Comparison of ENCODE assay signal across 13 cellular contexts in the genomic region with DNA sequence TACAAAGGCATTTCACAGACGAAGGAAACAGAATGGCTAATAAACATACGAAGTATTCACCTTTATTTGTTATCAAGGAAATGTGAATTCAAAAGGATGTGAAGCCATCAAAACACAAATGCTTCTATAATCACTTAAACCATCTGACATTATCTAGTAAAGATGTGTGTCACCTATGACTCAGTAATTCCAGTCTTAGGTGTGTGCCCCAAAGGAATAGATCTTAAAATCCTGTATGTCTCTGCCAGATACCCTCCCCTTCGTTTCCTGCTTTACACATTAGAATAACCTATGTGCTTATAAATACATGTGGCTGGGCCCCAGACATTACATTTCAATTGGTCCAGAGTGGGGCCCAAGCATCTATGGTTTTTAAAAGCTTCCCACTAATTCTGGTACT. TPM values are rescaled to one million over a fixed set of nuclear protein-coding genes. Genes with fewer than 3 reads are reported as not detected.
DNase-seq lines count a peak whose midpoint lies in the region; ATAC-seq and TF ChIP-seq lines count a peak whose summit lies in the region.
"Had no signal": no experiment of that assay in that cellular context is flagged by ENCODE, and none has a peak within 500 bp of the region (broad histone marks: within the 10 kb centered on the region; RNA-seq: fewer than 3 reads in every experiment).

No MANE protein-coding gene starts in this region.

- H2AK5ac ChIP-seq in mesendoderm (ENCODE audit: low read length), result no peak overlapping the region

- H3K4ac ChIP-seq in mesendoderm (ENCODE audit: low read depth, low read length), result no peak overlapping the region

- no peaks in the 10 kb centered on the region for H3K79me1 ChIP-seq in mesendoderm (ENCODE audit: low read length)

- no peak overlapping the region for H3K27ac ChIP-seq in mesendoderm (ENCODE audit: low read depth, low read length)

- H3K4me1 ChIP-seq in mesendoderm (ENCODE audit: control insufficient read depth, low read depth, low read length), result no peaks in the 10 kb centered on the region

- H3K4me2 ChIP-seq in mesendoderm (ENCODE audit: low read length), result no peak overlapping the region

- no peaks in the 10 kb centered on the region for H3K9me3 Mint-ChIP-seq in activated T-helper 2 cell treated with anti-CD3 and anti-CD28 coated beads, Interferon-gamma antibody, Interleukin-2, Interleukin-4, amounts not matched to agents 10 μg/mL and 5 μg/mL and 100 μg/mL, durations not matched to agents 14 hours and 24 hours and 36 hours
- peaks cover 4% of the 10 kb centered on the region for H3K9me3 Mint-ChIP-seq in osteocyte (ENCODE audit: unreplicated experiment)

- H3K79me2 ChIP-seq in mesendoderm (ENCODE audit: control insufficient read depth, insufficient read depth, low read length), result no peaks in the 10 kb centered on the region

- H3K23ac ChIP-seq in mesendoderm (ENCODE audit: low read length), result no peak overlapping the region

- H2BK5ac ChIP-seq in mesendoderm (ENCODE audit: low read length), result no peak overlapping the region

- H3K27ac Mint-ChIP-seq in activated T-helper 2 cell treated with anti-CD3 and anti-CD28 coated beads, Interferon-gamma antibody, Interleukin-2, Interleukin-4, amounts not matched to agents 10 μg/mL and 5 μg/mL and 100 μg/mL, durations not matched to agents 14 hours and 24 hours and 36 hours, result peak overlapping the region; percentile 46
- no peak overlapping the region for H3K27ac Mint-ChIP-seq in osteocyte (ENCODE audit: unreplicated experiment)

- no peak overlapping the region for H4K8ac ChIP-seq in mesendoderm (ENCODE audit: low read depth, low read length)

- H3K56ac ChIP-seq in mesendoderm (ENCODE audit: low read length), result no peak overlapping the region

- H3K18ac ChIP-seq in mesendoderm (ENCODE audit: low read length), result no peak overlapping the region

- no peaks in the 10 kb centered on the region for H3K27me3 ChIP-seq in mesendoderm (ENCODE audit: insufficient read depth, low read length, poor library complexity)

- H3K4me3 Mint-ChIP-seq in activated T-helper 2 cell treated with anti-CD3 and anti-CD28 coated beads, Interferon-gamma antibody, Interleukin-2, Interleukin-4, amounts not matched to agents 10 μg/mL and 5 μg/mL and 100 μg/mL, durations not matched to agents 14 hours and 24 hours and 36 hours (ENCODE audit: low read depth), result no peak overlapping the region
- no peak overlapping the region for H3K4me3 Mint-ChIP-seq in osteocyte (ENCODE audit: unreplicated experiment)

- peak; percentile 5 to 11 for DNase-seq in activated CD4-positive, alpha-beta T cell treated with anti-CD3 and anti-CD28 coated beads for 4 hours
- DNase-seq in activated CD4-positive, alpha-beta T cell treated with anti-CD3 and anti-CD28 coated beads, Interleukin-2, amount 50 U/mL, for 4 hours, result no peak
- DNase-seq in HS-5 (ENCODE audit: low read depth) (peak; percentile 41), mesendoderm (peak; percentile 38), GOT3 (lab: John Stamatoyannopoulos, UW) (no peak), osteocyte (ENCODE audit: extremely low spot score, unreplicated experiment) (no peak)
- DNase-seq in activated T-helper 2 cell treated with anti-CD3 and anti-CD28 coated beads, Interferon-gamma antibody, Interleukin-2, Interleukin-4, amounts not matched to agents 10 μg/mL and 5 μg/mL and 100 μg/mL, durations not matched to agents 14 hours and 24 hours and 36 hours (ENCODE audit: low spot score), result no peak
- DNase-seq: head of caudate nucleus, MV-4-11, NCI-H446 treated with DMSO at 0.1 percent for 48 hours, posterior cingulate gyrus had no signal

- no peaks in the 10 kb centered on the region for H3K27me3 Mint-ChIP-seq in activated T-helper 2 cell treated with anti-CD3 and anti-CD28 coated beads, Interferon-gamma antibody, Interleukin-2, Interleukin-4, amounts not matched to agents 10 μg/mL and 5 μg/mL and 100 μg/mL, durations not matched to agents 14 hours and 24 hours and 36 hours (ENCODE audit: low read depth)
- H3K27me3 Mint-ChIP-seq in osteocyte (ENCODE audit: unreplicated experiment), result no peaks in the 10 kb centered on the region

- no peak overlapping the region for H2BK15ac ChIP-seq in mesendoderm (replicated peaks; ENCODE audit: low read depth)

- H3K4me1 Mint-ChIP-seq in activated T-helper 2 cell treated with anti-CD3 and anti-CD28 coated beads, Interferon-gamma antibody, Interleukin-2, Interleukin-4, amounts not matched to agents 10 μg/mL and 5 μg/mL and 100 μg/mL, durations not matched to agents 14 hours and 24 hours and 36 hours (ENCODE audit: low read depth), result peaks cover 24% of the 10 kb centered on the region
- H3K4me1 Mint-ChIP-seq in osteocyte (ENCODE audit: unreplicated experiment), result peaks cover 10% of the 10 kb centered on the region

- TF ChIP-seq CTCF in osteocyte (IDR thresholded peaks at IDR 0.05), result no peak

- no peak overlapping the region for H3K4me3 ChIP-seq in mesendoderm (ENCODE audit: low read length)

- intact Hi-C loops in activated T-helper 2 cell treated with anti-CD3 and anti-CD28 coated beads, Interferon-gamma antibody, Interleukin-2, Interleukin-4, amounts not matched to agents 10 μg/mL and 5 μg/mL and 100 μg/mL, durations not matched to agents 14 hours and 24 hours and 36 hours (cut with micrococcal nuclease), result loop anchor here (1.0 kb wide), 2 partner anchors 41 to 54 kb away; a partner anchor contains a TSS

- no peak for ATAC-seq in GM21423 (IDR thresholded peaks at IDR 0.05; ENCODE audit: unreplicated experiment)
- ATAC-seq: Right ventricle myocardium inferior had no signal

- H3K9ac ChIP-seq in mesendoderm (ENCODE audit: low read length), result no peak overlapping the region

- no CpG with 5 or more reads among the region's 3 CpGs for WGBS in mesendoderm (ENCODE audit: extremely low coverage, insufficient coverage, low lambda C conversion rate)

- H3K36me3 Mint-ChIP-seq in activated T-helper 2 cell treated with anti-CD3 and anti-CD28 coated beads, Interferon-gamma antibody, Interleukin-2, Interleukin-4, amounts not matched to agents 10 μg/mL and 5 μg/mL and 100 μg/mL, durations not matched to agents 14 hours and 24 hours and 36 hours (ENCODE audit: low read depth), result peaks cover 34% of the 10 kb centered on the region
- peaks cover 24% of the 10 kb centered on the region for H3K36me3 Mint-ChIP-seq in osteocyte (ENCODE audit: unreplicated experiment)

- H4K5ac ChIP-seq in mesendoderm (ENCODE audit: low read length), result no peak overlapping the region

- H2BK120ac ChIP-seq in mesendoderm (ENCODE audit: low read depth, low read length), result no peak overlapping the region

- no peaks in the 10 kb centered on the region for H3K36me3 ChIP-seq in mesendoderm (ENCODE audit: control insufficient read depth, insufficient read depth, low read length)

RNA-seq across cellular contexts. Expression of a gene that starts 41.7 kb away (rescaled TPM):
- 13.3 and 15.7 TPM in 2 replicates for total RNA-seq in activated T-helper 2 cell treated with anti-CD3 and anti-CD28 coated beads, Interferon-gamma antibody, Interleukin-2, Interleukin-4, amounts not matched to agents 10 μg/mL and 5 μg/mL and 100 μg/mL, durations not matched to agents 14 hours and 24 hours and 36 hours
- 13.3 TPM for polyA plus RNA-seq in mesendoderm (2013, experiment 1 of 2)
- polyA plus RNA-seq in mesendoderm (2013, experiment 2 of 2), result 13.3 TPM
- 11.8 TPM in 2 replicates for total RNA-seq in osteocyte

RNA-seq across cellular contexts. Expression of a gene that starts 53.6 kb away (rescaled TPM):
- 20.4 and 22.2 TPM in 2 replicates for total RNA-seq in activated T-helper 2 cell treated with anti-CD3 and anti-CD28 coated beads, Interferon-gamma antibody, Interleukin-2, Interleukin-4, amounts not matched to agents 10 μg/mL and 5 μg/mL and 100 μg/mL, durations not matched to agents 14 hours and 24 hours and 36 hours
- polyA plus RNA-seq in mesendoderm (2013, experiment 1 of 2), result 11.9 TPM
- 12.3 TPM for polyA plus RNA-seq in mesendoderm (2013, experiment 2 of 2)
- 31.8 and 33.3 TPM in 2 replicates for total RNA-seq in osteocyte

Comparison
In these comparisons a context has a peak if more than half of its experiments do, and no peak if none do; other contexts are left out.
1. DNase-seq: peak in activated CD4-positive, alpha-beta T cell treated with anti-CD3 and anti-CD28 coated beads for 4 hours (2 of 2), HS-5 (single experiment) and mesendoderm (single experiment); none in activated CD4-positive, alpha-beta T cell treated with anti-CD3 and anti-CD28 coated beads, Interleukin-2, amount 50 U/mL, for 4 hours (0 of 2), activated T-helper 2 cell treated with anti-CD3 and anti-CD28 coated beads, Interferon-gamma antibody, Interleukin-2, Interleukin-4, amounts not matched to agents 10 μg/mL and 5 μg/mL and 100 μg/mL, durations not matched to agents 14 hours and 24 hours and 36 hours (single experiment), GOT3 (single experiment) and osteocyte (single experiment).